Comparison of ENCODE assay signal across 8 cellular contexts in genomic region chr19:3572132-3572854, GRCh38. TPM values are rescaled to one million over a fixed set of nuclear protein-coding genes. Genes with fewer than 3 reads are reported as not detected.
DNase-seq lines count a peak whose midpoint lies in the region; ATAC-seq and TF ChIP-seq lines count a peak whose summit lies in the region.

No MANE protein-coding gene starts in this region.

- no peaks in the 10 kb centered on the region for H3K27me3 Mint-ChIP-seq in activated T-helper 2 cell treated with anti-CD3 and anti-CD28 coated beads, Interferon-gamma antibody, Interleukin-2, Interleukin-4, amounts not matched to agents 10 μg/mL and 5 μg/mL and 100 μg/mL, durations not matched to agents 14 hours and 24 hours and 36 hours (ENCODE audit: low read depth)
- H3K27me3 Mint-ChIP-seq in naive thymus-derived CD8-positive, alpha-beta T cell = no peaks in the 10 kb centered on the region
- H3K27me3 Mint-ChIP-seq in stimulated activated memory B cell treated with anti-CD40 and anti-IgM and Interleukin-4, amounts not matched to agents 10 μg/mL and 1 μg/mL and 100 μg/mL, for 72 hours = no peaks in the 10 kb centered on the region

- no peaks in the 10 kb centered on the region for H3K9me3 ChIP-seq in DOHH2 (ENCODE audit: control insufficient read depth, insufficient read depth, low read length)

- H3K4me1 Mint-ChIP-seq in activated T-helper 2 cell treated with anti-CD3 and anti-CD28 coated beads, Interferon-gamma antibody, Interleukin-2, Interleukin-4, amounts not matched to agents 10 μg/mL and 5 μg/mL and 100 μg/mL, durations not matched to agents 14 hours and 24 hours and 36 hours (ENCODE audit: low read depth) = peaks cover 8% of the 10 kb centered on the region
- H3K4me1 Mint-ChIP-seq in naive thymus-derived CD8-positive, alpha-beta T cell = peaks cover 8 to 27% (median 18%) of the 10 kb centered on the region in 4 donors
- H3K4me1 Mint-ChIP-seq in stimulated activated memory B cell treated with anti-CD40 and anti-IgM and Interleukin-4, amounts not matched to agents 10 μg/mL and 1 μg/mL and 100 μg/mL, for 72 hours = peaks cover 30% of the 10 kb centered on the region

- peak overlapping the region; percentile 71 for H3K4me3 Mint-ChIP-seq in activated T-helper 2 cell treated with anti-CD3 and anti-CD28 coated beads, Interferon-gamma antibody, Interleukin-2, Interleukin-4, amounts not matched to agents 10 μg/mL and 5 μg/mL and 100 μg/mL, durations not matched to agents 14 hours and 24 hours and 36 hours (ENCODE audit: low read depth)
- peak overlapping the region; percentile 62 to 92 (median 80) for H3K4me3 Mint-ChIP-seq in naive thymus-derived CD8-positive, alpha-beta T cell
- peak overlapping the region; percentile 77 for H3K4me3 Mint-ChIP-seq in stimulated activated memory B cell treated with anti-CD40 and anti-IgM and Interleukin-4, amounts not matched to agents 10 μg/mL and 1 μg/mL and 100 μg/mL, for 72 hours

- TF ChIP-seq CTCF in DOHH2 (IDR thresholded peaks at IDR 0.05; ENCODE audit: low read depth, low read length, poor library complexity, severe bottlenecking) (no peak), fibroblast of mammary gland (conservative IDR thresholded peaks at IDR 0.05; ENCODE audit: control insufficient read depth, insufficient read depth, low read depth, low read length) (no peak)

- no peaks in the 10 kb centered on the region; the same call in 1 of the 2 replicates for H4K20me1 ChIP-seq in DOHH2 (ENCODE audit: control insufficient read depth, insufficient read depth, low read depth, low read length)

- no peaks in the 10 kb centered on the region for H3K9me2 ChIP-seq in DOHH2 (replicated peaks; ENCODE audit: control insufficient read depth, low read length)

- H3K27me3 ChIP-seq in DOHH2 (ENCODE audit: control insufficient read depth, low read length) (no peaks in the 10 kb centered on the region), H7 (ENCODE audit: control insufficient read depth, insufficient read depth, low read length) (peaks cover 3% of the 10 kb centered on the region; the same call in 1 of the 2 replicates)

- peaks cover 10% of the 10 kb centered on the region for H3K4me1 ChIP-seq in DOHH2 (ENCODE audit: control insufficient read depth, low read length)

- ATAC-seq in naive thymus-derived CD8-positive, alpha-beta T cell = peak; percentile 96
- ATAC-seq in stimulated activated memory B cell treated with anti-CD40 and anti-IgM and Interleukin-4, amounts not matched to agents 10 μg/mL and 1 μg/mL and 100 μg/mL, for 72 hours = peak; percentile 98

- H3F3A ChIP-seq in DOHH2 (ENCODE audit: control insufficient read depth, insufficient read depth) = no peaks in the 10 kb centered on the region; the same call in 1 of the 2 replicates

- H3K9me3 Mint-ChIP-seq in activated T-helper 2 cell treated with anti-CD3 and anti-CD28 coated beads, Interferon-gamma antibody, Interleukin-2, Interleukin-4, amounts not matched to agents 10 μg/mL and 5 μg/mL and 100 μg/mL, durations not matched to agents 14 hours and 24 hours and 36 hours = no peaks in the 10 kb centered on the region
- H3K9me3 Mint-ChIP-seq in naive thymus-derived CD8-positive, alpha-beta T cell = no peaks in the 10 kb centered on the region
- H3K9me3 Mint-ChIP-seq in stimulated activated memory B cell treated with anti-CD40 and anti-IgM and Interleukin-4, amounts not matched to agents 10 μg/mL and 1 μg/mL and 100 μg/mL, for 72 hours = no peaks in the 10 kb centered on the region

- H3K36me3 ChIP-seq in DOHH2 (ENCODE audit: control insufficient read depth, low read length) (peaks cover 16% of the 10 kb centered on the region), H7 (replicated peaks; ENCODE audit: control insufficient read depth, insufficient read depth, low read length) (no peaks in the 10 kb centered on the region; the same call in 1 of the 2 replicates)

- H3K79me2 ChIP-seq in DOHH2 (ENCODE audit: control insufficient read depth, low read length) = peaks cover 6% of the 10 kb centered on the region

- H3K4me3 ChIP-seq in DOHH2 (ENCODE audit: low read length) (peak overlapping the region; percentile 60), H7 (ENCODE audit: insufficient read depth, low read depth, low read length) (no peak overlapping the region), fibroblast of mammary gland (ENCODE audit: control insufficient read depth, low read depth, low read length) (peak overlapping the region; percentile 73)

- peaks cover 15% of the 10 kb centered on the region for H3K36me3 Mint-ChIP-seq in activated T-helper 2 cell treated with anti-CD3 and anti-CD28 coated beads, Interferon-gamma antibody, Interleukin-2, Interleukin-4, amounts not matched to agents 10 μg/mL and 5 μg/mL and 100 μg/mL, durations not matched to agents 14 hours and 24 hours and 36 hours (ENCODE audit: low read depth)
- H3K36me3 Mint-ChIP-seq in naive thymus-derived CD8-positive, alpha-beta T cell = peaks cover 0 to 8% (median 5%) of the 10 kb centered on the region in 3 donors
- peaks cover 21% of the 10 kb centered on the region for H3K36me3 Mint-ChIP-seq in stimulated activated memory B cell treated with anti-CD40 and anti-IgM and Interleukin-4, amounts not matched to agents 10 μg/mL and 1 μg/mL and 100 μg/mL, for 72 hours

- POLR2A ChIA-PET in naive thymus-derived CD8-positive, alpha-beta T cell (lab: Charles Lee) = interaction anchor here (5.9 kb wide), 1 partner anchor 16 kb away, joined by 44 read pairs; the partner anchor contains the start of gene MFSD12

- intact Hi-C loops in activated T-helper 2 cell treated with anti-CD3 and anti-CD28 coated beads, Interferon-gamma antibody, Interleukin-2, Interleukin-4, amounts not matched to agents 10 μg/mL and 5 μg/mL and 100 μg/mL, durations not matched to agents 14 hours and 24 hours and 36 hours (cut with micrococcal nuclease) = loop anchor here (1.0 to 2.0 kb wide), 2 partner anchors 15 to 71 kb away; partner anchors contain the start of genes DOHH and MFSD12

- peak overlapping the region; percentile 52 for H3K27ac Mint-ChIP-seq in activated T-helper 2 cell treated with anti-CD3 and anti-CD28 coated beads, Interferon-gamma antibody, Interleukin-2, Interleukin-4, amounts not matched to agents 10 μg/mL and 5 μg/mL and 100 μg/mL, durations not matched to agents 14 hours and 24 hours and 36 hours
- H3K27ac Mint-ChIP-seq in naive thymus-derived CD8-positive, alpha-beta T cell = peak overlapping the region; percentile 31 to 91 (median 64)
- H3K27ac Mint-ChIP-seq in stimulated activated memory B cell treated with anti-CD40 and anti-IgM and Interleukin-4, amounts not matched to agents 10 μg/mL and 1 μg/mL and 100 μg/mL, for 72 hours = peak overlapping the region; percentile 38

- peak; percentile 99 for DNase-seq in H7
- DNase-seq in LoVo (ENCODE audit: low spot score) = peak; percentile 98
- peak; percentile 99 for DNase-seq in RPMI8226
- DNase-seq in activated T-helper 2 cell treated with anti-CD3 and anti-CD28 coated beads, Interferon-gamma antibody, Interleukin-2, Interleukin-4, amounts not matched to agents 10 μg/mL and 5 μg/mL and 100 μg/mL, durations not matched to agents 14 hours and 24 hours and 36 hours (ENCODE audit: low spot score) = peak; percentile 99
- peak; percentile 99 for DNase-seq in fibroblast of mammary gland (ENCODE audit: low read depth)
- DNase-seq in naive thymus-derived CD8-positive, alpha-beta T cell = peak; percentile 94 to 100 (median 99)

- peak overlapping the region; percentile 63 for H3K4me2 ChIP-seq in DOHH2 (ENCODE audit: low read length)

- no peak overlapping the region for H3K27ac ChIP-seq in DOHH2 (ENCODE audit: low read depth, low read length)

RNA-seq across cellular contexts. Expression of gene HMG20B, which starts 0.5 kb away (rescaled TPM):
- total RNA-seq in H7 (2014; rRNA removed; shearing (Covaris generic)) = 109 and 124 TPM in 2 replicates
- total RNA-seq in activated T-helper 2 cell treated with anti-CD3 and anti-CD28 coated beads, Interferon-gamma antibody, Interleukin-2, Interleukin-4, amounts not matched to agents 10 μg/mL and 5 μg/mL and 100 μg/mL, durations not matched to agents 14 hours and 24 hours and 36 hours = 55.3 and 66.3 TPM in 2 replicates
- 10 to 100 TPM; 50.7 to 59.7 TPM for total RNA-seq in naive thymus-derived CD8-positive, alpha-beta T cell
- polyA plus RNA-seq in naive thymus-derived CD8-positive, alpha-beta T cell = 10 to 100 TPM; 45.8 to 55.9 (median 53.9) TPM

RNA-seq across cellular contexts. Expression of gene GIPC3, which starts 13.0 kb away (rescaled TPM):
- total RNA-seq in H7 (2014; rRNA removed; shearing (Covaris generic)) = 0.11 and 0.21 TPM in 2 replicates
- 0.16 and 0.32 TPM in 2 replicates for total RNA-seq in activated T-helper 2 cell treated with anti-CD3 and anti-CD28 coated beads, Interferon-gamma antibody, Interleukin-2, Interleukin-4, amounts not matched to agents 10 μg/mL and 5 μg/mL and 100 μg/mL, durations not matched to agents 14 hours and 24 hours and 36 hours
- total RNA-seq in naive thymus-derived CD8-positive, alpha-beta T cell = 1 to 10 TPM; 3.5 to 3.7 TPM
- polyA plus RNA-seq in naive thymus-derived CD8-positive, alpha-beta T cell = 1 to 10 TPM in 2 of 3 donors, under 1 TPM in 1; 0.76 to 3.0 (median 1.1) TPM

RNA-seq across cellular contexts. Expression of gene MFSD12, which starts 14.9 kb away (rescaled TPM):
- 34.6 and 42.3 TPM in 2 replicates for total RNA-seq in H7 (2014; rRNA removed; shearing (Covaris generic))
- total RNA-seq in activated T-helper 2 cell treated with anti-CD3 and anti-CD28 coated beads, Interferon-gamma antibody, Interleukin-2, Interleukin-4, amounts not matched to agents 10 μg/mL and 5 μg/mL and 100 μg/mL, durations not matched to agents 14 hours and 24 hours and 36 hours = 93.7 and 94.1 TPM in 2 replicates
- 100 to 1,000 TPM; 134 to 146 TPM for total RNA-seq in naive thymus-derived CD8-positive, alpha-beta T cell
- polyA plus RNA-seq in naive thymus-derived CD8-positive, alpha-beta T cell = 10 to 100 TPM; 33.1 to 59.6 (median 42.5) TPM

RNA-seq across cellular contexts. Expression of gene TEKTIP1, which starts 33.3 kb away (rescaled TPM):
- total RNA-seq in H7 (2014; rRNA removed; shearing (Covaris generic)) = 1.6 TPM in 1 of 2 replicates, not detected in the other
- 2.0 and 2.5 TPM in 2 replicates for total RNA-seq in activated T-helper 2 cell treated with anti-CD3 and anti-CD28 coated beads, Interferon-gamma antibody, Interleukin-2, Interleukin-4, amounts not matched to agents 10 μg/mL and 5 μg/mL and 100 μg/mL, durations not matched to agents 14 hours and 24 hours and 36 hours
- total RNA-seq in naive thymus-derived CD8-positive, alpha-beta T cell = 10 to 100 TPM in 1 of 2 experiments, 1 to 10 TPM in 1; 8.8 to 12.5 TPM
- polyA plus RNA-seq in naive thymus-derived CD8-positive, alpha-beta T cell = under 1 TPM in 1 of 3 donors, not detected in 2; 0.45 TPM

RNA-seq across cellular contexts. Expression of gene TBXA2R, which starts 34.4 kb away (rescaled TPM):
- total RNA-seq in H7 (2014; rRNA removed; shearing (Covaris generic)) = 0.18 and 0.45 TPM in 2 replicates
- 0.09 and 0.14 TPM in 2 replicates for total RNA-seq in activated T-helper 2 cell treated with anti-CD3 and anti-CD28 coated beads, Interferon-gamma antibody, Interleukin-2, Interleukin-4, amounts not matched to agents 10 μg/mL and 5 μg/mL and 100 μg/mL, durations not matched to agents 14 hours and 24 hours and 36 hours
- total RNA-seq in naive thymus-derived CD8-positive, alpha-beta T cell = 10 to 100 TPM; 18.5 to 19.1 TPM
- 10 to 100 TPM; 11.7 to 26.9 (median 23.9) TPM for polyA plus RNA-seq in naive thymus-derived CD8-positive, alpha-beta T cell
